19 cellular contexts compared by ENCODE assay signal in genomic region chr2:156512451-156512850, GRCh38.
DNase-seq lines count a peak whose midpoint lies in the region; ATAC-seq and TF ChIP-seq lines count a peak whose summit lies in the region.
"Had no signal": no experiment of that assay in that cellular context is flagged by ENCODE, and none has a peak within 500 bp of the region (broad histone marks: within the 10 kb centered on the region; RNA-seq: fewer than 3 reads in every experiment).

No MANE protein-coding gene starts in this region.

- CTCF ChIA-PET in Calu3 (lab: Charles Lee): no interaction called here

- H3K9me3 Mint-ChIP-seq in Calu3 (ENCODE audit: low read depth, unreplicated experiment): no peaks in the 10 kb centered on the region
- H3K9me3 Mint-ChIP-seq: CD8-positive, alpha-beta T cell; H9; natural killer cell treated with Interleukin-12 subunit alpha and Interleukin-12 subunit beta and Interleukin-15 and Interleukin-18, amount 100 ng/mL, for 72 hours; stimulated activated naive CD8-positive, alpha-beta T cell treated with anti-CD3 and anti-CD28 coated beads, Interleukin-15, Interleukin-2, amounts not matched to agents 100 ng/mL and 50 ng/mL, for 24 hours had no signal

- DNase-seq in fibroblast of gingiva (ENCODE audit: low read depth): peak; percentile 14
- no peak for DNase-seq in Calu3
- no peak for DNase-seq in HAP-1 (ENCODE audit: low spot score in 2 of 2)
- DNase-seq in mucosa of gallbladder (ENCODE audit: low spot score): no peak
- DNase-seq: CD8-positive, alpha-beta T cell; cerebellar nuclear complex; gastrocnemius medialis; H9; MM.1S; NCI-H2029 treated with DMSO at 0.1 percent for 48 hours; NK-92 treated with Interleukin-12 subunit alpha and Interleukin-12 subunit beta, amount 100 ng/mL, for 24 hours; stimulated activated CD4-positive, alpha-beta T cell treated with anti-CD3 and anti-CD28 coated beads, Interleukin-12 subunit alpha, Interleukin-12 subunit beta, amount 100 ng/mL, for 4 hours had no signal

- no peaks in the 10 kb centered on the region for H3K4me1 Mint-ChIP-seq in Calu3 (ENCODE audit: low read depth, unreplicated experiment)
- H3K4me1 Mint-ChIP-seq: H9 had no signal

- no peaks in the 10 kb centered on the region for H3K27me3 ChIP-seq in HAP-1 (ENCODE audit: low read depth)
- H3K27me3 ChIP-seq: gastrocnemius medialis had no signal

- ATAC-seq in GM18499 (IDR thresholded peaks at IDR 0.05; ENCODE audit: insufficient read depth, unreplicated experiment) (peak; percentile 53), GM21619 (IDR thresholded peaks at IDR 0.05; ENCODE audit: unreplicated experiment) (peak; percentile 63), HG03354 (IDR thresholded peaks at IDR 0.05; ENCODE audit: poor library complexity, severe bottlenecking, unreplicated experiment) (peak; percentile 63), HG03342 (IDR thresholded peaks at IDR 0.05; ENCODE audit: unreplicated experiment) (no peak)
- ATAC-seq: CD8-positive, alpha-beta T cell; gastrocnemius medialis; HepG2; natural killer cell treated with Interleukin-12 subunit alpha and Interleukin-12 subunit beta and Interleukin-15 and Interleukin-18, amount 100 ng/mL, for 72 hours had no signal

- peaks cover 11% of the 10 kb centered on the region for H3K4me1 ChIP-seq in HAP-1
- H3K4me1 ChIP-seq: gastrocnemius medialis had no signal

- no peaks in the 10 kb centered on the region for H3K9me3 ChIP-seq in HAP-1
- H3K9me3 ChIP-seq: gastrocnemius medialis had no signal

- no peaks in the 10 kb centered on the region for H3K27me3 Mint-ChIP-seq in Calu3 (ENCODE audit: unreplicated experiment)
- H3K27me3 Mint-ChIP-seq: natural killer cell treated with Interleukin-12 subunit alpha and Interleukin-12 subunit beta and Interleukin-15 and Interleukin-18, amount 100 ng/mL, for 72 hours; stimulated activated naive CD8-positive, alpha-beta T cell treated with anti-CD3 and anti-CD28 coated beads, Interleukin-15, Interleukin-2, amounts not matched to agents 100 ng/mL and 50 ng/mL, for 24 hours had no signal

- no peak overlapping the region for H3K4me3 ChIP-seq in HAP-1
- H3K4me3 ChIP-seq: gastrocnemius medialis had no signal

- no TSS peak for BruUV-seq in Calu3 (replicated peaks; lab: Mats Ljungman, UMichigan)

- intact Hi-C loops in Calu3 (cut with micrococcal nuclease; ENCODE audit: unreplicated experiment): no loop called here

- peaks cover 5% of the 10 kb centered on the region; the same call in 1 of the 2 replicates for H3K36me3 ChIP-seq in HAP-1 (replicated peaks)

- peaks cover 4% of the 10 kb centered on the region for H3K36me3 Mint-ChIP-seq in Calu3 (ENCODE audit: insufficient read depth, unreplicated experiment)

- no peak overlapping the region for H3K4me3 Mint-ChIP-seq in Calu3 (ENCODE audit: low read depth, unreplicated experiment)
- H3K4me3 Mint-ChIP-seq: CD8-positive, alpha-beta T cell; H9; natural killer cell treated with Interleukin-12 subunit alpha and Interleukin-12 subunit beta and Interleukin-15 and Interleukin-18, amount 100 ng/mL, for 72 hours; stimulated activated naive CD8-positive, alpha-beta T cell treated with anti-CD3 and anti-CD28 coated beads, Interleukin-15, Interleukin-2, amounts not matched to agents 100 ng/mL and 50 ng/mL, for 24 hours had no signal

- no peak overlapping the region for H3K27ac Mint-ChIP-seq in Calu3 (ENCODE audit: unreplicated experiment)
- H3K27ac Mint-ChIP-seq: CD8-positive, alpha-beta T cell; H9; natural killer cell treated with Interleukin-12 subunit alpha and Interleukin-12 subunit beta and Interleukin-15 and Interleukin-18, amount 100 ng/mL, for 72 hours; stimulated activated naive CD8-positive, alpha-beta T cell treated with anti-CD3 and anti-CD28 coated beads, Interleukin-15, Interleukin-2, amounts not matched to agents 100 ng/mL and 50 ng/mL, for 24 hours had no signal

- no peak for TF ChIP-seq CTCF in Calu3 (IDR thresholded peaks at IDR 0.05; ENCODE audit: unreplicated experiment)

- in situ Hi-C loops in HAP-1 (cut with MboI; ENCODE audit: low sequenced_read_pairs): no loop called here
